ENCODE assay signal across 23 cellular contexts in the genomic region with DNA sequence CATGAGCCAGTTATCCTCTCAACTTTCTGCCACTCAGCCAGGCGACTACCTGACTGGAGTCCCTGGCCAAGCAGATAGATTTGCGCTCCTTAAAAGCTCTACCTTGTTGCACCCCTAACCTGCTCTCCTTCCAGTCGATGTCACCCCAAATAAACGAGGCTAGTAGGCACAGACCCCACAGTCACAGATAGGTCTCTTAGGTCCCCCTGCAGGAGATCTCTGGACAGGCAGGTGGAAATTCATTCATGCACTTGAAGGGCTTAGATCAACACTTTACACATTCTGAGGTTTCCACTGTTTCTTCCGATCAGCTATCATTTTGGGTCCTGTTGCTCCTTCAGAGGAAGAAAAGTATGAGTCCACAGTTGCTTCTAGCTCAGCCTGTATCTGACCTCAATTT.
DNase-seq lines count a peak whose midpoint lies in the region; ATAC-seq, FAIRE-seq and TF ChIP-seq lines count a peak whose summit lies in the region.
"Had no signal": no experiment of that assay in that cellular context is flagged by ENCODE, and none has a peak within 500 bp of the region (broad histone marks: within the 10 kb centered on the region; RNA-seq: fewer than 3 reads in every experiment).

No MANE protein-coding gene starts in this region.

- intact Hi-C loops in activated CD4-positive, alpha-beta T cell treated with anti-CD3 and anti-CD28 coated beads for 36 hours (cut with DNase I, micrococcal nuclease): loop anchor here in 1 of 2 experiments (1.0 to 5.0 kb wide), 3 partner anchors 232 to 510 kb away; no protein-coding TSS in a partner anchor
- intact Hi-C loops in body of pancreas (cut with DNase I): no loop called here

- H3K4me1 Mint-ChIP-seq in activated CD4-positive, alpha-beta T cell treated with anti-CD3 and anti-CD28 coated beads for 36 hours: peaks cover 17% of the 10 kb centered on the region

- no peaks in the 10 kb centered on the region for H3K9me3 ChIP-seq in tibial nerve
- no peaks in the 10 kb centered on the region for H3K9me3 ChIP-seq in small intestine (ENCODE audit: control insufficient read depth, low read depth)
- H3K9me3 ChIP-seq in body of pancreas: no peaks in the 10 kb centered on the region
- H3K9me3 ChIP-seq: ascending aorta, neutrophil, right atrium auricular region, SJSA1, upper lobe of left lung had no signal

- no peak for ATAC-seq in activated CD4-positive, alpha-beta T cell treated with anti-CD3 and anti-CD28 coated beads for 36 hours
- ATAC-seq in body of pancreas: no peak
- ATAC-seq: left colon had no signal

- CTCF ChIA-PET in activated CD4-positive, alpha-beta T cell treated with anti-CD3 and anti-CD28 coated beads for 36 hours (lab: Charles Lee): interaction anchor here (1.3 to 1.6 kb wide), 2 partner anchors 36 to 99 kb away, joined by 3 to 6 read pairs; no protein-coding TSS in a partner anchor

- FAIRE-seq in small intestine (lab: Jason Lieb, UNC): no peak
- FAIRE-seq: colon, endometrium had no signal

- H3K36me3 ChIP-seq in tibial nerve (no peaks in the 10 kb centered on the region), small intestine (ENCODE audit: control insufficient read depth in 2 of 2, insufficient read depth in 2 of 2, low read length in 2 of 2) (no peaks in the 10 kb centered on the region), body of pancreas (replicated peaks in 1 of 2; ENCODE audit: insufficient read depth in 1 of 2, low read depth in 2 of 2) (no peaks in the 10 kb centered on the region)
- H3K36me3 ChIP-seq: ascending aorta, neutrophil, right atrium auricular region, SJSA1, upper lobe of left lung had no signal

- peak; percentile 24 for DNase-seq in activated CD4-positive, alpha-beta T cell treated with anti-CD3 and anti-CD28 coated beads for 36 hours
- DNase-seq in activated CD4-positive, alpha-beta T cell treated with anti-CD3 and anti-CD28 coated beads, Interleukin-2, amount 50 U/mL, for 4 hours: no peak
- no peak for DNase-seq in GM12864 (ENCODE audit: low read depth)
- DNase-seq in SK-MEL-5 (ENCODE audit: low read depth, low spot score): peak; percentile 30
- peak; percentile 54 for DNase-seq in iPS-NIHi7 (ENCODE audit: extremely low spot score)
- DNase-seq in tibial nerve (ENCODE audit: low spot score in 2 of 2): no peak
- DNase-seq in small intestine: no peak
- DNase-seq in body of pancreas: no peak
- DNase-seq: activated effector memory CD4-positive, alpha-beta T cell treated with Interleukin-2 at 50 U/mL for 16 hours; CD4-positive, alpha-beta T cell; DMS79 treated with DMSO at 0.1 percent for 48 hours; left colon; NCI-H2029 treated with DMSO at 0.1 percent for 48 hours; NCI-H524 treated with DMSO at 0.1 percent for 48 hours; stimulated activated CD4-positive, alpha-beta T cell treated with anti-CD3 and anti-CD28 coated beads, Interleukin-15, amount 100 ng/mL, for 24 hours; stimulated activated naive CD4-positive, alpha-beta T cell treated with Interleukin-2 at 50 U/mL for 16 hours; upper lobe of left lung had no signal

- H3K4me3 ChIP-seq in GM12864 (ENCODE audit: low read depth, low read length): no peak overlapping the region
- no peak overlapping the region for H3K4me3 ChIP-seq in tibial nerve
- H3K4me3 ChIP-seq in small intestine (ENCODE audit: low read depth in 1 of 2, low read length in 2 of 2): no peak overlapping the region
- H3K4me3 ChIP-seq in body of pancreas: no peak overlapping the region
- H3K4me3 ChIP-seq: ascending aorta, right atrium auricular region, SJSA1, upper lobe of left lung had no signal

- H3K27me3 ChIP-seq in tibial nerve (no peaks in the 10 kb centered on the region), small intestine (ENCODE audit: control insufficient read depth in 2 of 2, insufficient read depth in 2 of 2, low read length in 2 of 2) (no peaks in the 10 kb centered on the region), body of pancreas (no peaks in the 10 kb centered on the region)
- H3K27me3 ChIP-seq: ascending aorta, neutrophil, right atrium auricular region, SJSA1, upper lobe of left lung had no signal

- no peaks in the 10 kb centered on the region for H3K27me3 Mint-ChIP-seq in activated CD4-positive, alpha-beta T cell treated with anti-CD3 and anti-CD28 coated beads for 36 hours
- H3K27me3 Mint-ChIP-seq: CD4-positive, alpha-beta T cell had no signal

- TF ChIP-seq POLR2A in tibial nerve (IDR thresholded peaks at IDR 0.05) (no peak), body of pancreas (IDR thresholded peaks at IDR 0.05) (no peak)

- TF ChIP-seq CTCF in GM12864 (IDR thresholded peaks at IDR 0.05; ENCODE audit: low read depth, low read length, missing control alignments) (peak; percentile 2), tibial nerve (IDR thresholded peaks at IDR 0.05) (no peak), body of pancreas (IDR thresholded peaks at IDR 0.05) (no peak)

- H3K27ac Mint-ChIP-seq in activated CD4-positive, alpha-beta T cell treated with anti-CD3 and anti-CD28 coated beads for 36 hours: no peak overlapping the region
- H3K27ac Mint-ChIP-seq: CD4-positive, alpha-beta T cell had no signal

- no peak overlapping the region for H3K4me3 Mint-ChIP-seq in activated CD4-positive, alpha-beta T cell treated with anti-CD3 and anti-CD28 coated beads for 36 hours
- H3K4me3 Mint-ChIP-seq: CD4-positive, alpha-beta T cell had no signal

- in situ Hi-C loops in SK-MEL-5 (cut with HindIII; ENCODE audit: low pct_unique_long_range_greater_than_20kb, low sequenced_read_pairs): no loop called here

- POLR2A ChIA-PET in activated CD4-positive, alpha-beta T cell treated with anti-CD3 and anti-CD28 coated beads for 36 hours (lab: Charles Lee): no interaction called here

- H3K27ac ChIP-seq in tibial nerve: no peak overlapping the region
- H3K27ac ChIP-seq in small intestine (ENCODE audit: low read depth in 1 of 2, low read length in 1 of 2): no peak overlapping the region
- H3K27ac ChIP-seq in body of pancreas: no peak overlapping the region
- H3K27ac ChIP-seq: ascending aorta, right atrium auricular region, SJSA1, upper lobe of left lung had no signal

- H3K4me1 ChIP-seq in tibial nerve (peaks cover 0 to 10% (median 3%) of the 10 kb centered on the region in 4 donors), small intestine (ENCODE audit: control insufficient read depth in 2 of 2, insufficient read depth in 1 of 2, low read depth in 1 of 2, low read length in 1 of 2) (no peaks in the 10 kb centered on the region), body of pancreas (no peaks in the 10 kb centered on the region)
- H3K4me1 ChIP-seq: right atrium auricular region had no signal

- no peaks in the 10 kb centered on the region for H3K9me3 Mint-ChIP-seq in activated CD4-positive, alpha-beta T cell treated with anti-CD3 and anti-CD28 coated beads for 36 hours (ENCODE audit: low read depth)
- H3K9me3 Mint-ChIP-seq: CD4-positive, alpha-beta T cell had no signal

- WGBS in tibial nerve, 2 donors: 78 to 82% methylated on average over 5 of the region's 5 CpGs
- 80 to 83% (median 83%) methylated on average over 5 of the region's 5 CpGs for whole genome bisulfite sequencing in small intestine, 3 donors
- 78 to 81% methylated on average over 5 of the region's 5 CpGs for WGBS in body of pancreas, 2 donors

- no peak for TF ChIP-seq EP300 in tibial nerve (IDR thresholded peaks at IDR 0.05)

- no peaks in the 10 kb centered on the region for H3K36me3 Mint-ChIP-seq in activated CD4-positive, alpha-beta T cell treated with anti-CD3 and anti-CD28 coated beads for 36 hours (ENCODE audit: low read depth)

Comparison
In these comparisons a context has a peak if more than half of its experiments do, and no peak if none do; other contexts are left out.
1. DNase-seq: peak in activated CD4-positive, alpha-beta T cell treated with anti-CD3 and anti-CD28 coated beads for 36 hours (single experiment), SK-MEL-5 (single experiment) and iPS-NIHi7 (single experiment); none in activated CD4-positive, alpha-beta T cell treated with anti-CD3 and anti-CD28 coated beads, Interleukin-2, amount 50 U/mL, for 4 hours (0 of 2), GM12864 (single experiment), tibial nerve (0 of 2), small intestine (single experiment) and body of pancreas (0 of 4).